Comparison of ENCODE assay signal across 1 cellular context in genomic region chr1:95655321-95656020, GRCh38.
TF ChIP-seq lines count a peak whose summit lies in the region.

No MANE protein-coding gene starts in this region.

TF ChIP-seq in SK-N-SH, 30 proteins besides CTCF, POLR2A, EP300 and RAD21 (continued from another document):
- TF ChIP-seq MAX (IDR thresholded peaks at IDR 0.05; ENCODE audit: low read depth) (no peak), RXRA (IDR thresholded peaks at IDR 0.05; ENCODE audit: borderline replicate concordance, low read depth) (no peak), SIN3A (IDR thresholded peaks at IDR 0.05; ENCODE audit: borderline replicate concordance, low read depth, low read length) (no peak), TCF12 (IDR thresholded peaks at IDR 0.05) (peak; percentile 24; the same call in 1 of the 2 replicates), CHD2 (IDR thresholded peaks at IDR 0.05; ENCODE audit: low read length, partially characterized antibody) (no peak), TEAD4 (IDR thresholded peaks at IDR 0.05; ENCODE audit: borderline replicate concordance, insufficient read depth) (0 out of 2 replicates have a peak, but pooled peaks have one; percentile 19), MEF2A (IDR thresholded peaks at IDR 0.05; ENCODE audit: borderline replicate concordance, low read depth) (no peak), RCOR1 (IDR thresholded peaks at IDR 0.05; ENCODE audit: low read length) (peak; percentile 82), SMC3 (IDR thresholded peaks at IDR 0.05; ENCODE audit: low read depth, low read length) (no peak; the same call in 1 of the 2 replicates), FOXJ3 (CRISPR knock-in tag; IDR thresholded peaks at IDR 0.05) (peak; percentile 99), POLR2AphosphoS5 (IDR thresholded peaks at IDR 0.05; ENCODE audit: low read depth, low read length) (no peak), MXI1 (IDR thresholded peaks at IDR 0.05; ENCODE audit: low read depth, low read length) (peak; percentile 64; the same call in 1 of the 2 replicates), FOXM1 (IDR thresholded peaks at IDR 0.05; ENCODE audit: low read depth) (no peak), YY1 (IDR thresholded peaks at IDR 0.05; ENCODE audit: low read depth) (no peak)
- TF ChIP-seq, protein P1, sequence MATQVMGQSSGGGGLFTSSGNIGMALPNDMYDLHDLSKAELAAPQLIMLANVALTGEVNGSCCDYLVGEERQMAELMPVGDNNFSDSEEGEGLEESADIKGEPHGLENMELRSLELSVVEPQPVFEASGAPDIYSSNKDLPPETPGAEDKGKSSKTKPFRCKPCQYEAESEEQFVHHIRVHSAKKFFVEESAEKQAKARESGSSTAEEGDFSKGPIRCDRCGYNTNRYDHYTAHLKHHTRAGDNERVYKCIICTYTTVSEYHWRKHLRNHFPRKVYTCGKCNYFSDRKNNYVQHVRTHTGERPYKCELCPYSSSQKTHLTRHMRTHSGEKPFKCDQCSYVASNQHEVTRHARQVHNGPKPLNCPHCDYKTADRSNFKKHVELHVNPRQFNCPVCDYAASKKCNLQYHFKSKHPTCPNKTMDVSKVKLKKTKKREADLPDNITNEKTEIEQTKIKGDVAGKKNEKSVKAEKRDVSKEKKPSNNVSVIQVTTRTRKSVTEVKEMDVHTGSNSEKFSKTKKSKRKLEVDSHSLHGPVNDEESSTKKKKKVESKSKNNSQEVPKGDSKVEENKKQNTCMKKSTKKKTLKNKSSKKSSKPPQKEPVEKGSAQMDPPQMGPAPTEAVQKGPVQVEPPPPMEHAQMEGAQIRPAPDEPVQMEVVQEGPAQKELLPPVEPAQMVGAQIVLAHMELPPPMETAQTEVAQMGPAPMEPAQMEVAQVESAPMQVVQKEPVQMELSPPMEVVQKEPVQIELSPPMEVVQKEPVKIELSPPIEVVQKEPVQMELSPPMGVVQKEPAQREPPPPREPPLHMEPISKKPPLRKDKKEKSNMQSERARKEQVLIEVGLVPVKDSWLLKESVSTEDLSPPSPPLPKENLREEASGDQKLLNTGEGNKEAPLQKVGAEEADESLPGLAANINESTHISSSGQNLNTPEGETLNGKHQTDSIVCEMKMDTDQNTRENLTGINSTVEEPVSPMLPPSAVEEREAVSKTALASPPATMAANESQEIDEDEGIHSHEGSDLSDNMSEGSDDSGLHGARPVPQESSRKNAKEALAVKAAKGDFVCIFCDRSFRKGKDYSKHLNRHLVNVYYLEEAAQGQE (IDR thresholded peaks at IDR 0.05; ENCODE audit: low read depth, low read length): no peak
